In genomic region chr9:4986291-4986690, GRCh38 we compare ENCODE assay signal across 1 cellular context.
TF ChIP-seq lines count a peak whose summit lies in the region.

No MANE protein-coding gene starts in this region.

TF ChIP-seq in SK-N-SH treated with all-trans-retinoic acid at 6 μM for 48 hours, 23 proteins besides CTCF, POLR2A, EP300 and RAD21 (continued from another document):
- TF ChIP-seq RARB (CRISPR knock-in tag; IDR thresholded peaks at IDR 0.05) (no peak), ZNF8 (CRISPR knock-in tag; IDR thresholded peaks at IDR 0.05) (no peak), ZC3H10 (CRISPR knock-in tag; IDR thresholded peaks at IDR 0.05) (no peak), ZFP30 (CRISPR knock-in tag; IDR thresholded peaks at IDR 0.05) (no peak)
TF ChIP-seq in SK-N-SH treated with all-trans-retinoic acid at 6 μM for 48 hours: peak in this region for 0.
